ENCODE assay signal across 8 cellular contexts in genomic region chr9:4661165-4662095, GRCh38. TPM values are rescaled to one million over a fixed set of nuclear protein-coding genes. Genes with fewer than 3 reads are reported as not detected.
A peak's percentile ranks its signal among the peaks of the same experiment; 100 is the strongest.
DNase-seq lines count a peak whose midpoint lies in the region; ATAC-seq lines count a peak whose summit lies in the region.

No MANE protein-coding gene starts in this region.

- peaks cover 20% of the 10 kb centered on the region for H3K36me3 Mint-ChIP-seq in central memory CD8-positive, alpha-beta T cell (ENCODE audit: insufficient read depth)

- H3K4me3 ChIP-seq in MG63, result peak overlapping the region; percentile 54

- DNase-seq in MG63, result no peak
- DNase-seq in central memory CD8-positive, alpha-beta T cell (ENCODE audit: low spot score in 2 of 2), result no peak
- DNase-seq in myocyte (ENCODE audit: low read depth), result peak; percentile 35
- DNase-seq in GM19238 (ENCODE audit: insufficient read length, low spot score), result no peak
- DNase-seq in hypothalamus (lab: John Stamatoyannopoulos, UW), result no peak

- peak overlapping the region; percentile 90 for H3K4me3 Mint-ChIP-seq in central memory CD8-positive, alpha-beta T cell

- H3K36me3 ChIP-seq in MG63, result no peaks in the 10 kb centered on the region

- H3K27me3 ChIP-seq in MG63, result no peaks in the 10 kb centered on the region

- H3K27ac Mint-ChIP-seq in central memory CD8-positive, alpha-beta T cell (ENCODE audit: low read depth), result peak overlapping the region; percentile 97

- no peaks in the 10 kb centered on the region for H3K9me3 Mint-ChIP-seq in central memory CD8-positive, alpha-beta T cell

- H3K4me1 Mint-ChIP-seq in central memory CD8-positive, alpha-beta T cell, result peaks cover 58% of the 10 kb centered on the region

- no peaks in the 10 kb centered on the region for H3K9me3 ChIP-seq in MG63

- ATAC-seq in GM18907 (IDR thresholded peaks at IDR 0.05; ENCODE audit: unreplicated experiment) (peak; percentile 7), HG03520 (IDR thresholded peaks at IDR 0.05; ENCODE audit: unreplicated experiment) (no peak), HG02759 (IDR thresholded peaks at IDR 0.05; ENCODE audit: unreplicated experiment) (no peak)
- peak; percentile 23 for ATAC-seq in central memory CD8-positive, alpha-beta T cell (replicated peaks; ENCODE audit: extremely low read depth, poor library complexity, severe bottlenecking)

- no peaks in the 10 kb centered on the region for H3K27me3 Mint-ChIP-seq in central memory CD8-positive, alpha-beta T cell

RNA-seq across cellular contexts. Expression of gene PLPP6, which starts 0.7 kb away (rescaled TPM):
- total RNA-seq in MG63 (2014; rRNA removed; shearing (Covaris generic); ENCODE audit: low replicate concordance), result 2.0 and 3.5 TPM in 2 replicates
- 3.8 and 4.3 TPM in 2 replicates for total RNA-seq in myocyte
- 2.2 TPM for polyA plus RNA-seq in myocyte (2012)

RNA-seq across cellular contexts. Expression of gene SPATA6L, which starts 4.8 kb away (rescaled TPM):
- total RNA-seq in MG63 (2014; rRNA removed; shearing (Covaris generic); ENCODE audit: low replicate concordance), result not detected in 2 replicates
- total RNA-seq in myocyte, result 0.16 and 0.21 TPM in 2 replicates
- 0.64 TPM for polyA plus RNA-seq in myocyte (2012)

RNA-seq across cellular contexts. Expression of gene CDC37L1, which starts 17.9 kb away (rescaled TPM):
- 12.9 and 17.0 TPM in 2 replicates for total RNA-seq in MG63 (2014; rRNA removed; shearing (Covaris generic); ENCODE audit: low replicate concordance)
- total RNA-seq in myocyte, result 66.1 and 78.6 TPM in 2 replicates
- polyA plus RNA-seq in myocyte (2012), result 20.2 TPM

Comparison
In these comparisons a context has a peak if more than half of its experiments do, and no peak if none do; other contexts are left out.
1. ATAC-seq: peak in GM18907 (single experiment) and central memory CD8-positive, alpha-beta T cell (single experiment); none in HG03520 (single experiment) and HG02759 (single experiment).